1 cellular context compared by ENCODE assay signal in the genomic region with DNA sequence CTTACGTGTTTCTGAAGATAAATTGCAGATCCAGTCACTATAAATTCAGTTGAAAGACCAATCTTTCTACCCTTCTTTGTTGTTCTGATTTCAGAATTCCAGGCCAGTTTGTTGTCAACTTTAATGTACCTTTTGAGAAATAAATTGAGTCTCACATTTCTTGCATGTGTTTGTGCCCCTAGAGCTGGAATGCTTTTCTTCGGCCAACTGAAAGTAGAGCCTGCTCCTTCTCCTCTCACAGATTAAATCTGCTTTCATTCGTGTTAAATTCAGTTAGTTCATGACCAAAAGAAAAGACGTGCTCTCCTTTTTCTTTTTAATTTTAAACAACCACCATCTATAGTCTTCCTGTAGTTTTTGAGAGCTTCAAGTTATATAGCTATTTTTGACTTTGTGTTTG.
TF ChIP-seq lines count a peak whose summit lies in the region.

No MANE protein-coding gene starts in this region.

TF ChIP-seq in GM12878, 131 proteins besides CTCF, POLR2A, EP300 and RAD21:
- no peak for TF ChIP-seq USF2 (IDR thresholded peaks at IDR 0.05; ENCODE audit: borderline replicate concordance, low read depth, low read length)
- TF ChIP-seq NRF1 (conservative IDR thresholded peaks at IDR 0.05; ENCODE audit: low read depth, low read length), result no peak
- TF ChIP-seq, protein P1, sequence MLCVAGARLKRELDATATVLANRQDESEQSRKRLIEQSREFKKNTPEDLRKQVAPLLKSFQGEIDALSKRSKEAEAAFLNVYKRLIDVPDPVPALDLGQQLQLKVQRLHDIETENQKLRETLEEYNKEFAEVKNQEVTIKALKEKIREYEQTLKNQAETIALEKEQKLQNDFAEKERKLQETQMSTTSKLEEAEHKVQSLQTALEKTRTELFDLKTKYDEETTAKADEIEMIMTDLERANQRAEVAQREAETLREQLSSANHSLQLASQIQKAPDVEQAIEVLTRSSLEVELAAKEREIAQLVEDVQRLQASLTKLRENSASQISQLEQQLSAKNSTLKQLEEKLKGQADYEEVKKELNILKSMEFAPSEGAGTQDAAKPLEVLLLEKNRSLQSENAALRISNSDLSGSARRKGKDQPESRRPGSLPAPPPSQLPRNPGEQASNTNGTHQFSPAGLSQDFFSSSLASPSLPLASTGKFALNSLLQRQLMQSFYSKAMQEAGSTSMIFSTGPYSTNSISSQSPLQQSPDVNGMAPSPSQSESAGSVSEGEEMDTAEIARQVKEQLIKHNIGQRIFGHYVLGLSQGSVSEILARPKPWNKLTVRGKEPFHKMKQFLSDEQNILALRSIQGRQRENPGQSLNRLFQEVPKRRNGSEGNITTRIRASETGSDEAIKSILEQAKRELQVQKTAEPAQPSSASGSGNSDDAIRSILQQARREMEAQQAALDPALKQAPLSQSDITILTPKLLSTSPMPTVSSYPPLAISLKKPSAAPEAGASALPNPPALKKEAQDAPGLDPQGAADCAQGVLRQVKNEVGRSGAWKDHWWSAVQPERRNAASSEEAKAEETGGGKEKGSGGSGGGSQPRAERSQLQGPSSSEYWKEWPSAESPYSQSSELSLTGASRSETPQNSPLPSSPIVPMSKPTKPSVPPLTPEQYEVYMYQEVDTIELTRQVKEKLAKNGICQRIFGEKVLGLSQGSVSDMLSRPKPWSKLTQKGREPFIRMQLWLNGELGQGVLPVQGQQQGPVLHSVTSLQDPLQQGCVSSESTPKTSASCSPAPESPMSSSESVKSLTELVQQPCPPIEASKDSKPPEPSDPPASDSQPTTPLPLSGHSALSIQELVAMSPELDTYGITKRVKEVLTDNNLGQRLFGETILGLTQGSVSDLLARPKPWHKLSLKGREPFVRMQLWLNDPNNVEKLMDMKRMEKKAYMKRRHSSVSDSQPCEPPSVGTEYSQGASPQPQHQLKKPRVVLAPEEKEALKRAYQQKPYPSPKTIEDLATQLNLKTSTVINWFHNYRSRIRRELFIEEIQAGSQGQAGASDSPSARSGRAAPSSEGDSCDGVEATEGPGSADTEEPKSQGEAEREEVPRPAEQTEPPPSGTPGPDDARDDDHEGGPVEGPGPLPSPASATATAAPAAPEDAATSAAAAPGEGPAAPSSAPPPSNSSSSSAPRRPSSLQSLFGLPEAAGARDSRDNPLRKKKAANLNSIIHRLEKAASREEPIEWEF (IDR thresholded peaks at IDR 0.05; ENCODE audit: insufficient replicate concordance, low read depth, low read length), result no peak
- no peak for TF ChIP-seq MEF2B (IDR thresholded peaks at IDR 0.05; ENCODE audit: partially characterized antibody, poor library complexity, severe bottlenecking)
- TF ChIP-seq MYB (IDR thresholded peaks at IDR 0.05; ENCODE audit: borderline replicate concordance, low read depth, low read length), result no peak
- no peak for TF ChIP-seq RFX5 (IDR thresholded peaks at IDR 0.05; ENCODE audit: low read depth, low read length)
- no peak for TF ChIP-seq STAT1 (conservative IDR thresholded peaks at IDR 0.05)
- no peak for TF ChIP-seq MTA3 (IDR thresholded peaks at IDR 0.05; ENCODE audit: borderline replicate concordance, low read length)
- TF ChIP-seq JUND (IDR thresholded peaks at IDR 0.05; ENCODE audit: low read depth, low read length), result no peak
- TF ChIP-seq RELA (IDR thresholded peaks at IDR 0.05; ENCODE audit: borderline replicate concordance, partially characterized antibody), result no peak
- no peak for TF ChIP-seq SMAD1 (IDR thresholded peaks at IDR 0.05; ENCODE audit: low read depth, partially characterized antibody)
- TF ChIP-seq FOS (IDR thresholded peaks at IDR 0.05; ENCODE audit: borderline replicate concordance, extremely low read depth, insufficient read length), result no peak
- no peak for TF ChIP-seq BMI1 (IDR thresholded peaks at IDR 0.05; ENCODE audit: borderline replicate concordance)
- TF ChIP-seq, protein P2, sequence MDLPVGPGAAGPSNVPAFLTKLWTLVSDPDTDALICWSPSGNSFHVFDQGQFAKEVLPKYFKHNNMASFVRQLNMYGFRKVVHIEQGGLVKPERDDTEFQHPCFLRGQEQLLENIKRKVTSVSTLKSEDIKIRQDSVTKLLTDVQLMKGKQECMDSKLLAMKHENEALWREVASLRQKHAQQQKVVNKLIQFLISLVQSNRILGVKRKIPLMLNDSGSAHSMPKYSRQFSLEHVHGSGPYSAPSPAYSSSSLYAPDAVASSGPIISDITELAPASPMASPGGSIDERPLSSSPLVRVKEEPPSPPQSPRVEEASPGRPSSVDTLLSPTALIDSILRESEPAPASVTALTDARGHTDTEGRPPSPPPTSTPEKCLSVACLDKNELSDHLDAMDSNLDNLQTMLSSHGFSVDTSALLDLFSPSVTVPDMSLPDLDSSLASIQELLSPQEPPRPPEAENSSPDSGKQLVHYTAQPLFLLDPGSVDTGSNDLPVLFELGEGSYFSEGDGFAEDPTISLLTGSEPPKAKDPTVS (IDR thresholded peaks at IDR 0.05; ENCODE audit: low read depth, low read length), result no peak
- no peak for TF ChIP-seq ZBED1 (IDR thresholded peaks at IDR 0.05; ENCODE audit: borderline replicate concordance)
- TF ChIP-seq SUPT20H (IDR thresholded peaks at IDR 0.05; ENCODE audit: borderline replicate concordance, control insufficient read depth, low read depth, low read length), result no peak
- TF ChIP-seq, protein P3, sequence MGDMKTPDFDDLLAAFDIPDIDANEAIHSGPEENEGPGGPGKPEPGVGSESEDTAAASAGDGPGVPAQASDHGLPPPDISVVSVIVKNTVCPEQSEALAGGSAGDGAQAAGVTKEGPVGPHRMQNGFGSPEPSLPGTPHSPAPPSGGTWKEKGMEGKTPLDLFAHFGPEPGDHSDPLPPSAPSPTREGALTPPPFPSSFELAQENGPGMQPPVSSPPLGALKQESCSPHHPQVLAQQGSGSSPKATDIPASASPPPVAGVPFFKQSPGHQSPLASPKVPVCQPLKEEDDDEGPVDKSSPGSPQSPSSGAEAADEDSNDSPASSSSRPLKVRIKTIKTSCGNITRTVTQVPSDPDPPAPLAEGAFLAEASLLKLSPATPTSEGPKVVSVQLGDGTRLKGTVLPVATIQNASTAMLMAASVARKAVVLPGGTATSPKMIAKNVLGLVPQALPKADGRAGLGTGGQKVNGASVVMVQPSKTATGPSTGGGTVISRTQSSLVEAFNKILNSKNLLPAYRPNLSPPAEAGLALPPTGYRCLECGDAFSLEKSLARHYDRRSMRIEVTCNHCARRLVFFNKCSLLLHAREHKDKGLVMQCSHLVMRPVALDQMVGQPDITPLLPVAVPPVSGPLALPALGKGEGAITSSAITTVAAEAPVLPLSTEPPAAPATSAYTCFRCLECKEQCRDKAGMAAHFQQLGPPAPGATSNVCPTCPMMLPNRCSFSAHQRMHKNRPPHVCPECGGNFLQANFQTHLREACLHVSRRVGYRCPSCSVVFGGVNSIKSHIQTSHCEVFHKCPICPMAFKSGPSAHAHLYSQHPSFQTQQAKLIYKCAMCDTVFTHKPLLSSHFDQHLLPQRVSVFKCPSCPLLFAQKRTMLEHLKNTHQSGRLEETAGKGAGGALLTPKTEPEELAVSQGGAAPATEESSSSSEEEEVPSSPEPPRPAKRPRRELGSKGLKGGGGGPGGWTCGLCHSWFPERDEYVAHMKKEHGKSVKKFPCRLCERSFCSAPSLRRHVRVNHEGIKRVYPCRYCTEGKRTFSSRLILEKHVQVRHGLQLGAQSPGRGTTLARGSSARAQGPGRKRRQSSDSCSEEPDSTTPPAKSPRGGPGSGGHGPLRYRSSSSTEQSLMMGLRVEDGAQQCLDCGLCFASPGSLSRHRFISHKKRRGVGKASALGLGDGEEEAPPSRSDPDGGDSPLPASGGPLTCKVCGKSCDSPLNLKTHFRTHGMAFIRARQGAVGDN (IDR thresholded peaks at IDR 0.05), result no peak
- no peak for TF ChIP-seq CREM (IDR thresholded peaks at IDR 0.05; ENCODE audit: low read depth)
- TF ChIP-seq, protein P4, sequence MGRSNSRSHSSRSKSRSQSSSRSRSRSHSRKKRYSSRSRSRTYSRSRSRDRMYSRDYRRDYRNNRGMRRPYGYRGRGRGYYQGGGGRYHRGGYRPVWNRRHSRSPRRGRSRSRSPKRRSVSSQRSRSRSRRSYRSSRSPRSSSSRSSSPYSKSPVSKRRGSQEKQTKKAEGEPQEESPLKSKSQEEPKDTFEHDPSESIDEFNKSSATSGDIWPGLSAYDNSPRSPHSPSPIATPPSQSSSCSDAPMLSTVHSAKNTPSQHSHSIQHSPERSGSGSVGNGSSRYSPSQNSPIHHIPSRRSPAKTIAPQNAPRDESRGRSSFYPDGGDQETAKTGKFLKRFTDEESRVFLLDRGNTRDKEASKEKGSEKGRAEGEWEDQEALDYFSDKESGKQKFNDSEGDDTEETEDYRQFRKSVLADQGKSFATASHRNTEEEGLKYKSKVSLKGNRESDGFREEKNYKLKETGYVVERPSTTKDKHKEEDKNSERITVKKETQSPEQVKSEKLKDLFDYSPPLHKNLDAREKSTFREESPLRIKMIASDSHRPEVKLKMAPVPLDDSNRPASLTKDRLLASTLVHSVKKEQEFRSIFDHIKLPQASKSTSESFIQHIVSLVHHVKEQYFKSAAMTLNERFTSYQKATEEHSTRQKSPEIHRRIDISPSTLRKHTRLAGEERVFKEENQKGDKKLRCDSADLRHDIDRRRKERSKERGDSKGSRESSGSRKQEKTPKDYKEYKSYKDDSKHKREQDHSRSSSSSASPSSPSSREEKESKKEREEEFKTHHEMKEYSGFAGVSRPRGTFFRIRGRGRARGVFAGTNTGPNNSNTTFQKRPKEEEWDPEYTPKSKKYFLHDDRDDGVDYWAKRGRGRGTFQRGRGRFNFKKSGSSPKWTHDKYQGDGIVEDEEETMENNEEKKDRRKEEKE (IDR thresholded peaks at IDR 0.05), result no peak
